In genomic region chr21:44869860-44870747, GRCh38 we compare ENCODE assay signal across 8 cellular contexts. TPM values are rescaled to one million over a fixed set of nuclear protein-coding genes. Genes with fewer than 3 reads are reported as not detected.
DNase-seq lines count a peak whose midpoint lies in the region; ATAC-seq and TF ChIP-seq lines count a peak whose summit lies in the region.

No MANE protein-coding gene starts in this region.

- H3K4me3 Mint-ChIP-seq in activated naive CD4-positive, alpha-beta T cell treated with anti-CD3 and anti-CD28 coated beads for 36 hours, result no peak overlapping the region

- H3K9me3 Mint-ChIP-seq in activated naive CD4-positive, alpha-beta T cell treated with anti-CD3 and anti-CD28 coated beads for 36 hours, result no peaks in the 10 kb centered on the region

- intact Hi-C loops in activated naive CD4-positive, alpha-beta T cell treated with anti-CD3 and anti-CD28 coated beads for 36 hours (cut with micrococcal nuclease), result loop anchor here (2.0 to 5.0 kb wide), 2 partner anchors 45 to 858 kb away; partner anchors contain the start of gene TRAPPC10
- intact Hi-C loops in left ventricle myocardium superior (cut with micrococcal nuclease) (loop anchor here (10.0 kb wide), 1 partner anchor 75 kb away; no protein-coding TSS in a partner anchor), spleen (cut with DNase I; ENCODE audit: low total_unique reads) (loop anchor here (5.0 kb wide), 1 partner anchor 53 kb away; the partner anchor contains the start of gene SUMO3)

- peaks cover 73% of the 10 kb centered on the region for H3K4me1 Mint-ChIP-seq in activated naive CD4-positive, alpha-beta T cell treated with anti-CD3 and anti-CD28 coated beads for 36 hours (ENCODE audit: low read depth)

- H3K36me3 Mint-ChIP-seq in activated naive CD4-positive, alpha-beta T cell treated with anti-CD3 and anti-CD28 coated beads for 36 hours (ENCODE audit: low read depth), result peaks cover 9% of the 10 kb centered on the region

- CTCF ChIA-PET in activated naive CD4-positive, alpha-beta T cell treated with anti-CD3 and anti-CD28 coated beads for 36 hours (lab: Charles Lee), result interaction anchor here (0.7 kb wide), 1 partner anchor 68 kb away, joined by 3 read pairs; the partner anchor contains the start of gene UBE2G2

- H3K4me3 ChIP-seq in spleen, result no peak overlapping the region

- peaks cover 0 to 15% (median 3%) of the 10 kb centered on the region in 6 donors for H3K36me3 ChIP-seq in spleen

- 59 to 78% (median 64%) methylated on average over 17 of the region's 17 CpGs for WGBS in adipose tissue, 3 donors
- WGBS in spleen, 5 donors, result 68 to 84% (median 78%) methylated on average over 17 of the region's 17 CpGs

- DNase-seq in activated naive CD4-positive, alpha-beta T cell treated with anti-CD3 and anti-CD28 coated beads for 36 hours, result no peak
- DNase-seq in activated naive CD4-positive, alpha-beta T cell (lab: John Stamatoyannopoulos, UW), result no peak
- DNase-seq in left ventricle myocardium superior (peak; percentile 24), spleen (no peak), NCI-H82 treated with DMSO at 0.1 percent for 48 hours (lab: John Stamatoyannopoulos, UW; ENCODE audit: unreplicated experiment) (no peak), SIG-M5 (lab: John Stamatoyannopoulos, UW) (no peak)

- TF ChIP-seq POLR2A in spleen (IDR thresholded peaks at IDR 0.05), result no peak

- no peak for TF ChIP-seq CTCF in spleen (IDR thresholded peaks at IDR 0.05 in 8 of 11, conservative IDR thresholded peaks at IDR 0.05 in 3 of 11)

- H3K27me3 ChIP-seq in spleen (replicated peaks in 1 of 7), result no peaks in the 10 kb centered on the region

- H3K9me3 ChIP-seq in spleen, result no peaks in the 10 kb centered on the region

- peak overlapping the region; percentile 73 for H3K27ac Mint-ChIP-seq in activated naive CD4-positive, alpha-beta T cell treated with anti-CD3 and anti-CD28 coated beads for 36 hours

- H3K4me1 ChIP-seq in spleen, result peaks cover 67 to 90% (median 80%) of the 10 kb centered on the region in 6 donors

- no peaks in the 10 kb centered on the region for H3K27me3 Mint-ChIP-seq in activated naive CD4-positive, alpha-beta T cell treated with anti-CD3 and anti-CD28 coated beads for 36 hours (ENCODE audit: low read depth)

- H3K27ac ChIP-seq in adipose tissue (ENCODE audit: low read depth, low read length), result peak overlapping the region; percentile 51
- peak overlapping the region in 7 of 8 donors; percentile 36 to 100 (median 97) for H3K27ac ChIP-seq in spleen

- ATAC-seq in left ventricle myocardium superior (no peak), GM21515 (IDR thresholded peaks at IDR 0.05; ENCODE audit: unreplicated experiment) (no peak)

RNA-seq across cellular contexts. Expression of gene PTTG1IP, which starts 3.4 kb away (rescaled TPM):
- 10 to 100 TPM; 37.6 to 38.5 TPM for total RNA-seq in activated naive CD4-positive, alpha-beta T cell treated with anti-CD3 and anti-CD28 coated beads for 36 hours
- polyA plus RNA-seq in adipose tissue, result 100 to 1,000 TPM in 1 of 3 donors, 10 to 100 TPM in 2; 61.3 to 111 (median 69.3) TPM
- 143 TPM for total RNA-seq in left ventricle myocardium superior
- total RNA-seq in spleen, result 100 to 1,000 TPM; 121 to 189 (median 165) TPM
- polyA plus RNA-seq in spleen, result 10 to 100 TPM; 57.6 to 69.3 (median 64.9) TPM

RNA-seq across cellular contexts. Expression of gene ITGB2, which starts 50.6 kb away (rescaled TPM):
- 100 to 1,000 TPM; 182 to 185 TPM for total RNA-seq in activated naive CD4-positive, alpha-beta T cell treated with anti-CD3 and anti-CD28 coated beads for 36 hours
- polyA plus RNA-seq in adipose tissue, result 10 to 100 TPM in 2 of 3 donors, 1 to 10 TPM in 1; 9.5 to 81.7 (median 32.5) TPM
- total RNA-seq in left ventricle myocardium superior, result 26.5 TPM
- total RNA-seq in spleen, result 100 to 1,000 TPM; 285 to 754 (median 415) TPM
- 100 to 1,000 TPM in 2 of 3 donors, 10 to 100 TPM in 1; 92.1 to 332 (median 250) TPM for polyA plus RNA-seq in spleen

RNA-seq across cellular contexts. Expression of gene SUMO3, which starts 52.2 kb away (rescaled TPM):
- 10 to 100 TPM; 87.1 to 94.7 TPM for total RNA-seq in activated naive CD4-positive, alpha-beta T cell treated with anti-CD3 and anti-CD28 coated beads for 36 hours
- polyA plus RNA-seq in adipose tissue, result 100 to 1,000 TPM in 1 of 3 donors, 10 to 100 TPM in 2; 25.2 to 101 (median 64.5) TPM
- total RNA-seq in left ventricle myocardium superior, result 72.2 TPM
- total RNA-seq in spleen, result 100 to 1,000 TPM in 1 of 7 donors, 10 to 100 TPM in 6; 62.2 to 101 (median 68.6) TPM
- polyA plus RNA-seq in spleen, result 10 to 100 TPM; 38.2 to 90.7 (median 57.9) TPM
